In genomic region chr2:2647156-2647555, GRCh38 we compare ENCODE assay signal across 12 cellular contexts.
DNase-seq lines count a peak whose midpoint lies in the region; ATAC-seq and TF ChIP-seq lines count a peak whose summit lies in the region.
"Had no signal": no experiment of that assay in that cellular context is flagged by ENCODE, and none has a peak within 500 bp of the region (broad histone marks: within the 10 kb centered on the region; RNA-seq: fewer than 3 reads in every experiment).

No MANE protein-coding gene starts in this region.

- intact Hi-C loops in CD4-positive, alpha-beta memory T cell (cut with micrococcal nuclease): no loop called here
- intact Hi-C loops in tibial artery (cut with DNase I; ENCODE audit: low total_unique reads): no loop called here

- TF ChIP-seq CTCF in tibial artery (IDR thresholded peaks at IDR 0.05): no peak

- H3K4me3 ChIP-seq in CD4-positive, alpha-beta memory T cell (ENCODE audit: low read length in 2 of 2): no peak overlapping the region
- H3K4me3 ChIP-seq in H7 (ENCODE audit: insufficient read depth, low read depth, low read length): no peak overlapping the region
- H3K4me3 ChIP-seq in tibial artery: no peak overlapping the region
- H3K4me3 ChIP-seq: dorsolateral prefrontal cortex had no signal

- CTCF ChIA-PET in CD4-positive, alpha-beta memory T cell (lab: Charles Lee; ENCODE audit: partially characterized antibody): no interaction called here

- peaks cover 0 to 5% of the 10 kb centered on the region in 2 donors for H3K27me3 Mint-ChIP-seq in CD4-positive, alpha-beta memory T cell

- DNase-seq in CD4-positive, alpha-beta memory T cell: no peak
- DNase-seq in H7: peak; percentile 25
- peak; percentile 92 for DNase-seq in RPMI8226
- no peak for DNase-seq in tibial artery
- no peak for DNase-seq in NCI-H345 (lab: John Stamatoyannopoulos, UW)
- no peak for DNase-seq in DMS 273 (lab: John Stamatoyannopoulos, UW; ENCODE audit: unreplicated experiment)
- DNase-seq in NCI-H82 (lab: John Stamatoyannopoulos, UW): no peak
- DNase-seq: dorsolateral prefrontal cortex, HFFc6, Kasumi-1, NCI-H226 had no signal

- H3K27ac Mint-ChIP-seq in CD4-positive, alpha-beta memory T cell: peak overlapping the region in 4 of 7 donors; percentile 59 to 81 (median 72)
- H3K27ac Mint-ChIP-seq: HFFc6 had no signal

- peaks cover 11% of the 10 kb centered on the region for H3K4me1 ChIP-seq in CD4-positive, alpha-beta memory T cell (ENCODE audit: insufficient read depth, low read length)
- no peaks in the 10 kb centered on the region for H3K4me1 ChIP-seq in tibial artery

- H3K9me3 ChIP-seq in CD4-positive, alpha-beta memory T cell (ENCODE audit: control insufficient read depth in 1 of 2, low read length in 2 of 2): no peaks in the 10 kb centered on the region
- H3K9me3 ChIP-seq in tibial artery: peaks cover 0 to 4% (median 0%) of the 10 kb centered on the region in 3 donors

- ATAC-seq in esophagus mucosa: peak; percentile 98

- peak overlapping the region in 5 of 8 donors; percentile 19 to 73 (median 63) for H3K4me3 Mint-ChIP-seq in CD4-positive, alpha-beta memory T cell
- H3K4me3 Mint-ChIP-seq: HFFc6 had no signal

- no peaks in the 10 kb centered on the region for H3K27me3 ChIP-seq in CD4-positive, alpha-beta memory T cell (ENCODE audit: insufficient read depth, low read length)
- H3K27me3 ChIP-seq in H7 (ENCODE audit: control insufficient read depth, insufficient read depth, low read length): no peaks in the 10 kb centered on the region
- peaks cover 0 to 9% of the 10 kb centered on the region in 2 donors for H3K27me3 ChIP-seq in tibial artery

- POLR2A ChIA-PET in CD4-positive, alpha-beta memory T cell (lab: Charles Lee; ENCODE audit: partially characterized antibody): no interaction called here

- H3K36me3 ChIP-seq in CD4-positive, alpha-beta memory T cell (ENCODE audit: insufficient read depth, low read length): no peaks in the 10 kb centered on the region
- H3K36me3 ChIP-seq in H7 (replicated peaks; ENCODE audit: control insufficient read depth, insufficient read depth, low read length) (no peaks in the 10 kb centered on the region), tibial artery (no peaks in the 10 kb centered on the region)

- H3K27ac ChIP-seq in CD4-positive, alpha-beta memory T cell (ENCODE audit: low read depth, low read length): no peak overlapping the region
- no peak overlapping the region for H3K27ac ChIP-seq in tibial artery
- H3K27ac ChIP-seq: dorsolateral prefrontal cortex had no signal

- no peaks in the 10 kb centered on the region for H3K36me3 Mint-ChIP-seq in CD4-positive, alpha-beta memory T cell

- H3K4me1 Mint-ChIP-seq in CD4-positive, alpha-beta memory T cell: peaks cover 7 to 16% (median 9%) of the 10 kb centered on the region in 4 donors

- peaks cover 0 to 4% (median 0%) of the 10 kb centered on the region in 8 donors for H3K9me3 Mint-ChIP-seq in CD4-positive, alpha-beta memory T cell

Comparison
In these comparisons a context has a peak if more than half of its experiments do, and no peak if none do; other contexts are left out.
1. DNase-seq: peak in H7 (single experiment) and RPMI8226 (single experiment); none in CD4-positive, alpha-beta memory T cell (0 of 5), tibial artery (0 of 2), NCI-H345 (single experiment), DMS 273 (single experiment) and NCI-H82 (single experiment).